ENCODE assay signal across 7 cellular contexts in genomic region chr3:153129426-153129825, GRCh38.
"Had no signal": no experiment of that assay in that cellular context is flagged by ENCODE, and none has a peak within 500 bp of the region (broad histone marks: within the 10 kb centered on the region; RNA-seq: fewer than 3 reads in every experiment).

No MANE protein-coding gene starts in this region.

- H3K9ac ChIP-seq: GM23248 had no signal

- ATAC-seq: HepG2, K562 had no signal

- H3K36me3 ChIP-seq: HAP-1 had no signal

- H3K27ac ChIP-seq: GM23248, HL-60 had no signal

- H3K4me3 ChIP-seq: GM23248, HAP-1, K562 had no signal

- H2AFZ ChIP-seq: GM23248 had no signal

- H3K4me1 ChIP-seq: HAP-1 had no signal

- H3K9me3 ChIP-seq: HAP-1 had no signal

- DNase-seq: GM23248, GOT3, H7 had no signal
